1 cellular context compared by ENCODE assay signal in genomic region chr12:54052745-54053624, GRCh38.
A peak's percentile ranks its signal among the peaks of the same experiment; 100 is the strongest.
TF ChIP-seq lines count a peak whose summit lies in the region.

No MANE protein-coding gene starts in this region.

TF ChIP-seq in GM12878, 131 proteins besides CTCF, POLR2A, EP300 and RAD21 (continued from another document and continues in another):
- TF ChIP-seq, protein P1, sequence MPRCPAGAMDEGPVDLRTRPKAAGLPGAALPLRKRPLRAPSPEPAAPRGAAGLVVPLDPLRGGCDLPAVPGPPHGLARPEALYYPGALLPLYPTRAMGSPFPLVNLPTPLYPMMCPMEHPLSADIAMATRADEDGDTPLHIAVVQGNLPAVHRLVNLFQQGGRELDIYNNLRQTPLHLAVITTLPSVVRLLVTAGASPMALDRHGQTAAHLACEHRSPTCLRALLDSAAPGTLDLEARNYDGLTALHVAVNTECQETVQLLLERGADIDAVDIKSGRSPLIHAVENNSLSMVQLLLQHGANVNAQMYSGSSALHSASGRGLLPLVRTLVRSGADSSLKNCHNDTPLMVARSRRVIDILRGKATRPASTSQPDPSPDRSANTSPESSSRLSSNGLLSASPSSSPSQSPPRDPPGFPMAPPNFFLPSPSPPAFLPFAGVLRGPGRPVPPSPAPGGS (IDR thresholded peaks at IDR 0.05; ENCODE audit: borderline replicate concordance, insufficient read depth, low read depth, low read length, poor library complexity, severe bottlenecking), result no peak
- peak; percentile 63; the same call in 1 of the 2 replicates for TF ChIP-seq SPI1 (IDR thresholded peaks at IDR 0.05; ENCODE audit: borderline replicate concordance, insufficient read depth, low read depth, low read length)
- 0 out of 2 replicates have a peak, but pooled peaks have one; percentile 51 for TF ChIP-seq MLLT1 (IDR thresholded peaks at IDR 0.05)
- no peak for TF ChIP-seq IRF4 (IDR thresholded peaks at IDR 0.05; ENCODE audit: low read depth, low read length)
- no peak for TF ChIP-seq NFIC (IDR thresholded peaks at IDR 0.05; ENCODE audit: low read depth, low read length)
- no peak for TF ChIP-seq TARDBP (IDR thresholded peaks at IDR 0.05; ENCODE audit: borderline replicate concordance)
- TF ChIP-seq NR2C1 (IDR thresholded peaks at IDR 0.05), result peak; percentile 64
- TF ChIP-seq HCFC1 (IDR thresholded peaks at IDR 0.05; ENCODE audit: low read length), result no peak
- no peak for TF ChIP-seq RCOR1 (conservative IDR thresholded peaks at IDR 0.05; ENCODE audit: low read depth, low read length)
- peak; percentile 81 for TF ChIP-seq TCF3 (IDR thresholded peaks at IDR 0.05; ENCODE audit: borderline replicate concordance, insufficient read depth, low read depth, low read length)
- TF ChIP-seq CBX3 (IDR thresholded peaks at IDR 0.05; ENCODE audit: borderline replicate concordance, low read depth), result no peak
- TF ChIP-seq HDAC6 (IDR thresholded peaks at IDR 0.05; ENCODE audit: unreplicated experiment), result no peak
- TF ChIP-seq EED (IDR thresholded peaks at IDR 0.05; ENCODE audit: low read depth), result peak; percentile 69
- no peak for TF ChIP-seq ZNF217 (IDR thresholded peaks at IDR 0.05)
- TF ChIP-seq BCL11A (IDR thresholded peaks at IDR 0.05; ENCODE audit: low read depth, low read length), result 0 out of 2 replicates have a peak, but pooled peaks have one; percentile 11
- peak; percentile 78 for TF ChIP-seq CREB1 (IDR thresholded peaks at IDR 0.05; ENCODE audit: low read depth)
- peak; percentile 59 for TF ChIP-seq JUND (IDR thresholded peaks at IDR 0.05; ENCODE audit: low read depth, low read length)
- TF ChIP-seq PML (IDR thresholded peaks at IDR 0.05; ENCODE audit: low read length), result peak; percentile 60
- TF ChIP-seq CREM (IDR thresholded peaks at IDR 0.05; ENCODE audit: low read depth), result peak; percentile 59; the same call in 1 of the 2 replicates
- no peak for TF ChIP-seq EZH2 (IDR thresholded peaks at IDR 0.05; ENCODE audit: borderline replicate concordance, control insufficient read depth, low read depth, low read length)
- TF ChIP-seq RELB (IDR thresholded peaks at IDR 0.05; ENCODE audit: low read depth), result peak; percentile 46
- TF ChIP-seq, protein P2, sequence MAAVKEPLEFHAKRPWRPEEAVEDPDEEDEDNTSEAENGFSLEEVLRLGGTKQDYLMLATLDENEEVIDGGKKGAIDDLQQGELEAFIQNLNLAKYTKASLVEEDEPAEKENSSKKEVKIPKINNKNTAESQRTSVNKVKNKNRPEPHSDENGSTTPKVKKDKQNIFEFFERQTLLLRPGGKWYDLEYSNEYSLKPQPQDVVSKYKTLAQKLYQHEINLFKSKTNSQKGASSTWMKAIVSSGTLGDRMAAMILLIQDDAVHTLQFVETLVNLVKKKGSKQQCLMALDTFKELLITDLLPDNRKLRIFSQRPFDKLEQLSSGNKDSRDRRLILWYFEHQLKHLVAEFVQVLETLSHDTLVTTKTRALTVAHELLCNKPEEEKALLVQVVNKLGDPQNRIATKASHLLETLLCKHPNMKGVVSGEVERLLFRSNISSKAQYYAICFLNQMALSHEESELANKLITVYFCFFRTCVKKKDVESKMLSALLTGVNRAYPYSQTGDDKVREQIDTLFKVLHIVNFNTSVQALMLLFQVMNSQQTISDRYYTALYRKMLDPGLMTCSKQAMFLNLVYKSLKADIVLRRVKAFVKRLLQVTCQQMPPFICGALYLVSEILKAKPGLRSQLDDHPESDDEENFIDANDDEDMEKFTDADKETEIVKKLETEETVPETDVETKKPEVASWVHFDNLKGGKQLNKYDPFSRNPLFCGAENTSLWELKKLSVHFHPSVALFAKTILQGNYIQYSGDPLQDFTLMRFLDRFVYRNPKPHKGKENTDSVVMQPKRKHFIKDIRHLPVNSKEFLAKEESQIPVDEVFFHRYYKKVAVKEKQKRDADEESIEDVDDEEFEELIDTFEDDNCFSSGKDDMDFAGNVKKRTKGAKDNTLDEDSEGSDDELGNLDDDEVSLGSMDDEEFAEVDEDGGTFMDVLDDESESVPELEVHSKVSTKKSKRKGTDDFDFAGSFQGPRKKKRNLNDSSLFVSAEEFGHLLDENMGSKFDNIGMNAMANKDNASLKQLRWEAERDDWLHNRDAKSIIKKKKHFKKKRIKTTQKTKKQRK (IDR thresholded peaks at IDR 0.05; ENCODE audit: low read depth, low read length), result no peak
- TF ChIP-seq ZBTB40 (IDR thresholded peaks at IDR 0.05; ENCODE audit: borderline replicate concordance), result peak; percentile 73; the same call in 1 of the 2 replicates
- no peak for TF ChIP-seq SMC3 (IDR thresholded peaks at IDR 0.05; ENCODE audit: borderline replicate concordance, low read length)
- TF ChIP-seq PAX5 (IDR thresholded peaks at IDR 0.05; ENCODE audit: borderline replicate concordance, low read depth, low read length), result peak; percentile 6; the same call in 1 of the 2 replicates
- peak; percentile 69 for TF ChIP-seq TAF1 (IDR thresholded peaks at IDR 0.05; ENCODE audit: borderline replicate concordance, low read depth, low read length)
- peak; percentile 69 for TF ChIP-seq DPF2 (IDR thresholded peaks at IDR 0.05)
- TF ChIP-seq, protein P3, sequence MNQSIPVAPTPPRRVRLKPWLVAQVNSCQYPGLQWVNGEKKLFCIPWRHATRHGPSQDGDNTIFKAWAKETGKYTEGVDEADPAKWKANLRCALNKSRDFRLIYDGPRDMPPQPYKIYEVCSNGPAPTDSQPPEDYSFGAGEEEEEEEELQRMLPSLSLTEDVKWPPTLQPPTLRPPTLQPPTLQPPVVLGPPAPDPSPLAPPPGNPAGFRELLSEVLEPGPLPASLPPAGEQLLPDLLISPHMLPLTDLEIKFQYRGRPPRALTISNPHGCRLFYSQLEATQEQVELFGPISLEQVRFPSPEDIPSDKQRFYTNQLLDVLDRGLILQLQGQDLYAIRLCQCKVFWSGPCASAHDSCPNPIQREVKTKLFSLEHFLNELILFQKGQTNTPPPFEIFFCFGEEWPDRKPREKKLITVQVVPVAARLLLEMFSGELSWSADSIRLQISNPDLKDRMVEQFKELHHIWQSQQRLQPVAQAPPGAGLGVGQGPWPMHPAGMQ (IDR thresholded peaks at IDR 0.05; ENCODE audit: borderline replicate concordance), result no peak
- TF ChIP-seq BMI1 (IDR thresholded peaks at IDR 0.05; ENCODE audit: borderline replicate concordance), result no peak
- no peak for TF ChIP-seq NFXL1 (IDR thresholded peaks at IDR 0.05; ENCODE audit: borderline replicate concordance)
- TF ChIP-seq KAT2A (conservative IDR thresholded peaks at IDR 0.05; ENCODE audit: control insufficient read depth, low read depth, low read length), result no peak
- peak; percentile 52 for TF ChIP-seq MTA2 (IDR thresholded peaks at IDR 0.05; ENCODE audit: low read depth)
- TF ChIP-seq MTA3 (IDR thresholded peaks at IDR 0.05; ENCODE audit: borderline replicate concordance, low read length), result no peak
- TF ChIP-seq BCLAF1 (IDR thresholded peaks at IDR 0.05), result no peak
- TF ChIP-seq ZBTB4 (CRISPR knock-in tag; IDR thresholded peaks at IDR 0.05), result 0 out of 2 replicates have a peak, but pooled peaks have one; percentile 51
- TF ChIP-seq NBN (IDR thresholded peaks at IDR 0.05), result peak; percentile 90; the same call in 1 of the 2 replicates
- no peak for TF ChIP-seq BRCA1 (IDR thresholded peaks at IDR 0.05; ENCODE audit: low read depth, low read length)
- peak; percentile 36 for TF ChIP-seq JUNB (IDR thresholded peaks at IDR 0.05)
- TF ChIP-seq SUPT20H (IDR thresholded peaks at IDR 0.05; ENCODE audit: borderline replicate concordance, control insufficient read depth, low read depth, low read length), result no peak
- TF ChIP-seq MYC (IDR thresholded peaks at IDR 0.05; ENCODE audit: insufficient read depth, insufficient read length, insufficient replicate concordance, low read length, severe bottlenecking), result no peak
- no peak for TF ChIP-seq SP1 (IDR thresholded peaks at IDR 0.05; ENCODE audit: low read depth, low read length)
